Comparison of ENCODE assay signal across 12 cellular contexts in genomic region chr9:134339183-134339806, GRCh38. TPM values are rescaled to one million over a fixed set of nuclear protein-coding genes. Genes with fewer than 3 reads are reported as not detected.
DNase-seq lines count a peak whose midpoint lies in the region; ATAC-seq and TF ChIP-seq lines count a peak whose summit lies in the region.
"Had no signal": no experiment of that assay in that cellular context is flagged by ENCODE, and none has a peak within 500 bp of the region (broad histone marks: within the 10 kb centered on the region; RNA-seq: fewer than 3 reads in every experiment).

No MANE protein-coding gene starts in this region.

- peak overlapping the region in 1 of 2 experiments; percentile 9 for H3K18ac ChIP-seq in mesenchymal stem cell (ENCODE audit: low read depth in 1 of 2, low read length in 2 of 2)

- TF ChIP-seq CTCF in upper lobe of right lung (IDR thresholded peaks at IDR 0.05): no peak

- no peak overlapping the region for H2AFZ ChIP-seq in mesenchymal stem cell (ENCODE audit: low read depth, low read length)

- H3K9me3 ChIP-seq in mesenchymal stem cell (ENCODE audit: control insufficient read depth, low read length) (no peaks in the 10 kb centered on the region), upper lobe of right lung (no peaks in the 10 kb centered on the region)

- peak overlapping the region in 1 of 2 experiments; percentile 8 for H2BK12ac ChIP-seq in mesenchymal stem cell (ENCODE audit: low read length in 2 of 2)

- peaks cover 46% of the 10 kb centered on the region for H3K79me1 ChIP-seq in mesenchymal stem cell (replicated peaks; ENCODE audit: low read length, poor library complexity, severe bottlenecking)

- peak overlapping the region; percentile 7 for H2AK5ac ChIP-seq in mesenchymal stem cell (ENCODE audit: low read length, severe bottlenecking)

- TF ChIP-seq POLR2A in erythroblast (IDR thresholded peaks at IDR 0.05; ENCODE audit: low read length): no peak

- H3K27ac ChIP-seq in mesenchymal stem cell (ENCODE audit: low read length, poor library complexity, severe bottlenecking): no peak overlapping the region
- peak overlapping the region; percentile 11 for H3K27ac ChIP-seq in upper lobe of right lung

- no peak overlapping the region for H2BK5ac ChIP-seq in mesenchymal stem cell (ENCODE audit: low read depth, low read length, poor library complexity, severe bottlenecking)

- peak overlapping the region in 1 of 2 experiments; percentile 17 for H3K23ac ChIP-seq in mesenchymal stem cell (ENCODE audit: low read length in 2 of 2)

- H4K91ac ChIP-seq in mesenchymal stem cell (ENCODE audit: low read length): no peak overlapping the region

- DNase-seq in NCI-H1417 (lab: John Stamatoyannopoulos, UW) (peak in 2 of 3 experiments; percentile 45 to 63), NCI-H1417 treated with DMSO at 0.1 percent for 48 hours (lab: John Stamatoyannopoulos, UW) (no peak), erythroblast (lab: John Stamatoyannopoulos, UW) (peak; percentile 77 to 78), mesenchymal stem cell (no peak), upper lobe of right lung (no peak), AML-193 (lab: John Stamatoyannopoulos, UW) (no peak)
- DNase-seq: activated T-cell treated with anti-CD3 and anti-CD28 coated beads, Interleukin-2, amount 50 U/mL, for 24 hours; DMS79; glutamatergic neuron; NCI-H1930 had no signal

- no peak overlapping the region for H3K4ac ChIP-seq in mesenchymal stem cell (ENCODE audit: low read depth in 1 of 2, low read length in 2 of 2)

- no peak overlapping the region for H2BK15ac ChIP-seq in mesenchymal stem cell (ENCODE audit: low read depth, poor library complexity, severe bottlenecking)

- ATAC-seq in upper lobe of right lung (no peak), HG02973 (IDR thresholded peaks at IDR 0.05; ENCODE audit: unreplicated experiment) (no peak), HG02642 (IDR thresholded peaks at IDR 0.05; ENCODE audit: poor library complexity, unreplicated experiment) (no peak)

- H3K27me3 ChIP-seq in mesenchymal stem cell (ENCODE audit: control insufficient read depth in 1 of 2, insufficient read depth in 1 of 2, low read length in 2 of 2): no peaks in the 10 kb centered on the region
- no peaks in the 10 kb centered on the region for H3K27me3 ChIP-seq in upper lobe of right lung

- H3K36me3 ChIP-seq in mesenchymal stem cell (ENCODE audit: control insufficient read depth in 1 of 2, insufficient read depth in 2 of 2, low read depth in 1 of 2, low read length in 2 of 2): peaks cover 5 to 20% of the 10 kb centered on the region in 2 experiments
- H3K36me3 ChIP-seq in upper lobe of right lung: no peaks in the 10 kb centered on the region

- H3K4me2 ChIP-seq in mesenchymal stem cell (ENCODE audit: low read length, poor library complexity, severe bottlenecking): no peak overlapping the region

- intact Hi-C loops in upper lobe of right lung (cut with DNase I): no loop called here

- peak overlapping the region; percentile 20 for H4K8ac ChIP-seq in mesenchymal stem cell (ENCODE audit: low read length)

- peak overlapping the region in 1 of 2 experiments; percentile 29 for H3K14ac ChIP-seq in mesenchymal stem cell (ENCODE audit: low read length in 2 of 2)

- H3K4me3 ChIP-seq in mesenchymal stem cell (ENCODE audit: insufficient read depth in 1 of 2, low read depth in 1 of 2, low read length in 2 of 2): peak overlapping the region in 1 of 2 experiments; percentile 3
- H3K4me3 ChIP-seq in upper lobe of right lung: no peak overlapping the region

- peak overlapping the region; percentile 28 for H3K9ac ChIP-seq in mesenchymal stem cell (ENCODE audit: low read length)

- H3K4me1 ChIP-seq in mesenchymal stem cell (ENCODE audit: control insufficient read depth, insufficient read depth, low read depth, low read length) (peaks cover 72% of the 10 kb centered on the region), upper lobe of right lung (peaks cover 90% of the 10 kb centered on the region)

- 93% methylated on average over 17 of the region's 17 CpGs for WGBS in mesenchymal stem cell

- no peak overlapping the region for H2BK120ac ChIP-seq in mesenchymal stem cell (ENCODE audit: low read depth, low read length)

RNA-seq across cellular contexts. Expression of gene RXRA, which starts 13.0 kb away (rescaled TPM):
- 37.8 TPM for polyA plus RNA-seq in mesenchymal stem cell (2013, experiment 1 of 2)
- polyA plus RNA-seq in mesenchymal stem cell (2013, experiment 2 of 2): 38.3 TPM
- total RNA-seq in upper lobe of right lung: 80.6 TPM

Comparison
In these comparisons a context has a peak if more than half of its experiments do, and no peak if none do; other contexts are left out.
1. DNase-seq: peak in NCI-H1417 (2 of 3) and erythroblast (2 of 2); none in NCI-H1417 treated with DMSO at 0.1 percent for 48 hours (single experiment), mesenchymal stem cell (single experiment), upper lobe of right lung (single experiment) and AML-193 (0 of 2).